ENCODE assay signal across 11 cellular contexts in genomic region chr18:42931501-42931900, GRCh38.
A peak's percentile ranks its signal among the peaks of the same experiment; 100 is the strongest.
DNase-seq lines count a peak whose midpoint lies in the region; ATAC-seq and TF ChIP-seq lines count a peak whose summit lies in the region.
"Had no signal": no experiment of that assay in that cellular context is flagged by ENCODE, and none has a peak within 500 bp of the region (broad histone marks: within the 10 kb centered on the region; RNA-seq: fewer than 3 reads in every experiment).

No MANE protein-coding gene starts in this region.

- peak overlapping the region; percentile 73 for H3K9ac ChIP-seq in skeletal muscle satellite cell (ENCODE audit: low read depth, low read length)

- in situ Hi-C loops in KBM-7 (cut with MboI; ENCODE audit: low pct_unique_long_range_greater_than_20kb, low sequenced_read_pairs), result no loop called here

- POLR2A ChIA-PET in GM10248 (lab: Yijun Ruan, JAX), result no interaction called here

- no peak overlapping the region for H3K4me3 ChIP-seq in choroid plexus epithelial cell (ENCODE audit: low read depth, low read length)
- H3K4me3 ChIP-seq in skeletal muscle satellite cell (ENCODE audit: low read length), result peak overlapping the region; percentile 55

- H3K9me3 ChIP-seq in skeletal muscle satellite cell (replicated peaks; ENCODE audit: low read length), result no peaks in the 10 kb centered on the region

- DNase-seq in M059J (ENCODE audit: low read depth) (peak; percentile 80), choroid plexus epithelial cell (ENCODE audit: low read depth) (peak; percentile 82), kidney tubule cell (ENCODE audit: low spot score) (peak; percentile 63), putamen (ENCODE audit: low spot score) (no peak), KBM-7 (no peak), GM10248 (ENCODE audit: extremely low spot score) (no peak)
- DNase-seq: NCI-H446 treated with DMSO at 0.1 percent for 48 hours; stimulated activated CD4-positive, alpha-beta T cell treated with anti-CD3 and anti-CD28 coated beads, Interleukin-15, amount 100 ng/mL, for 24 hours; WERI-Rb-1 had no signal

- no peaks in the 10 kb centered on the region for H3K36me3 ChIP-seq in skeletal muscle satellite cell (ENCODE audit: insufficient read depth, low read length)
- H3K36me3 ChIP-seq: WERI-Rb-1 had no signal

- ATAC-seq in HG02981 (IDR thresholded peaks at IDR 0.05; ENCODE audit: unreplicated experiment), result no peak

- no peak for TF ChIP-seq CTCF in choroid plexus epithelial cell (conservative IDR thresholded peaks at IDR 0.05; ENCODE audit: low read depth, low read length)
- TF ChIP-seq CTCF in GM10248 (IDR thresholded peaks at IDR 0.05; ENCODE audit: control extremely low read depth, extremely low read depth, low read depth, missing control alignments), result no peak

- peaks cover 22% of the 10 kb centered on the region for H3K4me1 ChIP-seq in skeletal muscle satellite cell (ENCODE audit: control insufficient read depth, insufficient read depth, low read length)

- H3K27me3 ChIP-seq in skeletal muscle satellite cell (ENCODE audit: control insufficient read depth, insufficient read depth, low read length), result no peaks in the 10 kb centered on the region

- peak overlapping the region; percentile 71 for H3K4me2 ChIP-seq in skeletal muscle satellite cell (ENCODE audit: low read length)

- CTCF ChIA-PET in GM10248 (lab: Yijun Ruan, JAX), result no interaction called here

Comparison
In these comparisons a context has a peak if more than half of its experiments do, and no peak if none do; other contexts are left out.
1. DNase-seq: peak in M059J (single experiment), choroid plexus epithelial cell (single experiment) and kidney tubule cell (single experiment); none in putamen (single experiment), KBM-7 (single experiment) and GM10248 (single experiment).